In the genomic region with DNA sequence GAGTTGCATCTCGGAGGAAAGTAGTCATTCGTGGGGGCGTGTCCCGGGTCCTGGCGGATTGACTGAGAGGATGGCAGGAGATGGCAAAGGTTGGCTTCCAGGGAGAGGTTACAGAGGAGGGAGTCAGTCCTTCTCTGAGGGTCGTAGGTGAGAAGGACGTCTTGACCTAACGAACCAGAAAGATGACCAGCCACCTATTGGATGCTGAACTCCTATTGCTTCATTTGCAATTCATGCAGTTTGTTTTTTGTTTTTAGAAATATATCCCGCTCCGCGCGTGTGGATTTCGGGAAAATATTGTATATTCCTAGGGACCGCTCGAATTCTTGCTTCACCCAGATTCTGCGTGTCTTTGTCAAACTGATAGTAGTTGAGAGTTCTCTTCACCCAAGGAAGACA, we compare ENCODE assay signal across 8 cellular contexts. TPM values are rescaled to one million over a fixed set of nuclear protein-coding genes. Genes with fewer than 3 reads are reported as not detected.
A peak's percentile ranks its signal among the peaks of the same experiment; 100 is the strongest.
DNase-seq lines count a peak whose midpoint lies in the region; ATAC-seq and TF ChIP-seq lines count a peak whose summit lies in the region.

No MANE protein-coding gene starts in this region.

- H3K9me3 ChIP-seq in prostate gland, result no peaks in the 10 kb centered on the region
- H3K9me3 ChIP-seq in vagina, result no peaks in the 10 kb centered on the region

- TSS peak; percentile 36 for BruUV-seq in Calu3 (replicated peaks; lab: Mats Ljungman, UMichigan)

- peak overlapping the region; percentile 99 for H3K4me3 Mint-ChIP-seq in Calu3 (ENCODE audit: low read depth, unreplicated experiment)
- peak overlapping the region; percentile 91 for H3K4me3 Mint-ChIP-seq in activated T-cell treated with anti-CD3 and anti-CD28 coated beads, Interleukin-2, amount 50 U/mL, for 4 hours

- no peaks in the 10 kb centered on the region for H3K4me1 ChIP-seq in prostate gland (replicated peaks)
- H3K4me1 ChIP-seq in vagina, result peaks cover 11% of the 10 kb centered on the region

- CTCF ChIA-PET in Calu3 (lab: Charles Lee), result no interaction called here

- H3K4me3 ChIP-seq in foreskin fibroblast (ENCODE audit: low read depth in 1 of 2, low read length in 2 of 2) (peak overlapping the region; percentile 70 to 86), prostate gland (peak overlapping the region; percentile 83 to 90), vagina (peak overlapping the region; percentile 80 to 83)

- no peaks in the 10 kb centered on the region for H3K27me3 ChIP-seq in prostate gland (replicated peaks; ENCODE audit: insufficient read depth)
- no peaks in the 10 kb centered on the region for H3K27me3 ChIP-seq in vagina

- peak overlapping the region; percentile 92 to 94 for H3K27ac ChIP-seq in prostate gland
- H3K27ac ChIP-seq in vagina, result peak overlapping the region; percentile 92

- H3K27ac Mint-ChIP-seq in Calu3 (ENCODE audit: unreplicated experiment), result peak overlapping the region; percentile 80

- no peaks in the 10 kb centered on the region for H3K9me3 Mint-ChIP-seq in Calu3 (ENCODE audit: low read depth, unreplicated experiment)
- H3K9me3 Mint-ChIP-seq in activated T-cell treated with anti-CD3 and anti-CD28 coated beads, Interleukin-2, amount 50 U/mL, for 4 hours, result peaks cover 4% of the 10 kb centered on the region

- H3K27me3 Mint-ChIP-seq in Calu3 (ENCODE audit: unreplicated experiment), result no peaks in the 10 kb centered on the region
- peaks cover 6% of the 10 kb centered on the region for H3K27me3 Mint-ChIP-seq in activated T-cell treated with anti-CD3 and anti-CD28 coated beads, Interleukin-2, amount 50 U/mL, for 4 hours (ENCODE audit: low read depth)

- 3% methylated on average over 16 of the region's 16 CpGs for WGBS in prostate gland

- TF ChIP-seq CTCF in Calu3 (IDR thresholded peaks at IDR 0.05; ENCODE audit: unreplicated experiment), result no peak
- no peak for TF ChIP-seq CTCF in foreskin fibroblast (IDR thresholded peaks at IDR 0.05; ENCODE audit: low read depth, low read length)
- TF ChIP-seq CTCF in prostate gland (IDR thresholded peaks at IDR 0.05), result no peak
- TF ChIP-seq CTCF in vagina (IDR thresholded peaks at IDR 0.05), result no peak

- DNase-seq in Calu3, result peak; percentile 53
- peak; percentile 74 for DNase-seq in M059J (ENCODE audit: low read depth)
- peak; percentile 67 for DNase-seq in activated T-cell treated with anti-CD3 and anti-CD28 coated beads, Interleukin-2, amount 50 U/mL, for 4 hours
- DNase-seq in foreskin fibroblast, result peak in 1 of 2 donors; percentile 69
- no peak for DNase-seq in prostate gland (ENCODE audit: low spot score)
- no peak for DNase-seq in vagina (ENCODE audit: extremely low spot score in 2 of 2)
- no peak for DNase-seq in GDM1 (lab: John Stamatoyannopoulos, UW)
- no peak for DNase-seq in SKM-1 treated with dmso at 0.1 percent for 144 hours (lab: John Stamatoyannopoulos, UW; ENCODE audit: unreplicated experiment)

- no peak for TF ChIP-seq POLR2A in prostate gland (IDR thresholded peaks at IDR 0.05)
- TF ChIP-seq POLR2A in vagina (IDR thresholded peaks at IDR 0.05), result no peak

- no peak for ATAC-seq in activated T-cell treated with anti-CD3 and anti-CD28 coated beads, Interleukin-2, amount 50 U/mL, for 4 hours

- H3K4me1 Mint-ChIP-seq in Calu3 (ENCODE audit: low read depth, unreplicated experiment), result peaks cover 25% of the 10 kb centered on the region
- H3K4me1 Mint-ChIP-seq in activated T-cell treated with anti-CD3 and anti-CD28 coated beads, Interleukin-2, amount 50 U/mL, for 4 hours (ENCODE audit: low read depth), result peaks cover 26% of the 10 kb centered on the region

- H3K36me3 ChIP-seq in prostate gland (no peaks in the 10 kb centered on the region), vagina (no peaks in the 10 kb centered on the region)

- H3K36me3 Mint-ChIP-seq in Calu3 (ENCODE audit: insufficient read depth, unreplicated experiment), result peaks cover 19% of the 10 kb centered on the region
- H3K36me3 Mint-ChIP-seq in activated T-cell treated with anti-CD3 and anti-CD28 coated beads, Interleukin-2, amount 50 U/mL, for 4 hours (ENCODE audit: insufficient read depth), result no peaks in the 10 kb centered on the region

- intact Hi-C loops in Calu3 (cut with micrococcal nuclease; ENCODE audit: unreplicated experiment), result no loop called here
- intact Hi-C loops in prostate gland (cut with DNase I), result no loop called here
- intact Hi-C loops in vagina (cut with DNase I), result no loop called here

RNA-seq across cellular contexts. Expression of gene DISP1, which starts 0.5 kb away (rescaled TPM):
- total RNA-seq in Calu3 (2022) (2.9 and 4.2 TPM in 2 replicates), prostate gland (10 to 100 TPM in 1 of 2 donors, 1 to 10 TPM in 1; 4.9 to 43.1 TPM), vagina (8.3 TPM)
- total RNA-seq in M059J (2014; rRNA removed; shearing (Covaris generic)), result 6.0 and 8.1 TPM in 2 replicates
- total RNA-seq in activated T-cell treated with anti-CD3 and anti-CD28 coated beads, Interleukin-2, amount 50 U/mL, for 4 hours, result 1 to 10 TPM; 1.0 to 1.9 (median 1.1) TPM

Comparison
In these comparisons a context has a peak if more than half of its experiments do, and no peak if none do; other contexts are left out.
1. DNase-seq: peak in Calu3 (single experiment), M059J (single experiment) and activated T-cell treated with anti-CD3 and anti-CD28 coated beads, Interleukin-2, amount 50 U/mL, for 4 hours (single experiment); none in prostate gland (single experiment), vagina (0 of 2), GDM1 (single experiment) and SKM-1 treated with dmso at 0.1 percent for 144 hours (single experiment).
2. Peak in every context shown above with its lines, with median percentiles within 50 percentile points of each other: H3K4me3 ChIP-seq.